20 cellular contexts compared by ENCODE assay signal in the genomic region with DNA sequence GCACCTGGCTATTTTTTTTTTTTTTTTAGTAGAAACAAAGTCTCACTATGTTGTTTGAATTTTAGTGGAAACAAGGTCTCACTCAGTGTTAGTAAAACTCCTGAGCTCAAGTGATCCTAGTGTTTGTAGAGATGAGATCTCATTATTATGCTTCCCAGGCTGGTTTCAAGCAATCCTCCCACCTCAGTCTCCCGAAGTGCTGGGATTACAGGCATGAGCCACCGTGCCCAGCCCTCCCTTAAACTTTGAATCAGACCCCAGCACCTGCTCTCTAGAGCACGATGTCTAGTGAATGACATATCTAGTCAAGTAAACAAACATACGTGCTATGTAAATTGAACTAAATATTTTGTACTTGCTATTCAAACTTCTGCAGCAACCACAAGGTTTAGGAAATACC.
A peak's percentile ranks its signal among the peaks of the same experiment; 100 is the strongest.
DNase-seq lines count a peak whose midpoint lies in the region; ATAC-seq and TF ChIP-seq lines count a peak whose summit lies in the region.
"Had no signal": no experiment of that assay in that cellular context is flagged by ENCODE, and none has a peak within 500 bp of the region (broad histone marks: within the 10 kb centered on the region; RNA-seq: fewer than 3 reads in every experiment).

No MANE protein-coding gene starts in this region.

- no peaks in the 10 kb centered on the region for H3K4me1 ChIP-seq in OCI-LY7 (ENCODE audit: insufficient read depth, low read length, poor library complexity, severe bottlenecking)
- no peaks in the 10 kb centered on the region for H3K4me1 ChIP-seq in CD8-positive, alpha-beta memory T cell (ENCODE audit: insufficient read depth, low read length)

- no peaks in the 10 kb centered on the region for H4K20me1 ChIP-seq in OCI-LY7 (ENCODE audit: insufficient read depth, low read length)

- no TSS peak for BruUV-seq in OCI-LY7 (replicated peaks; lab: Mats Ljungman, UMichigan)

- POLR2A ChIA-PET in WTC11 (lab: Charles Lee) (no interaction called here), OCI-LY7 (lab: Charles Lee) (interaction anchor here (0.9 to 1.2 kb wide), 2 partner anchors 13 to 17 kb away, joined by 3 read pairs; no protein-coding TSS in a partner anchor)
- POLR2A ChIA-PET in CD8-positive, alpha-beta memory T cell (lab: Charles Lee): no interaction called here

- H3K4me3 Mint-ChIP-seq in WTC11: no peak overlapping the region
- H3K4me3 Mint-ChIP-seq in nephron: no peak overlapping the region
- no peak overlapping the region for H3K4me3 Mint-ChIP-seq in CD8-positive, alpha-beta memory T cell
- H3K4me3 Mint-ChIP-seq: T-helper 17 cell had no signal

- DNase-seq in NCI-H1417 (lab: John Stamatoyannopoulos, UW) (peak in 2 of 3 experiments; percentile 25 to 55), NCI-H1417 treated with DMSO at 0.1 percent for 48 hours (lab: John Stamatoyannopoulos, UW) (no peak), NCI-H69 (lab: John Stamatoyannopoulos, UW) (peak; percentile 63), WTC11 (ENCODE audit: low spot score) (no peak), OCI-LY7 (ENCODE audit: low spot score) (no peak), SW480 (ENCODE audit: low spot score) (no peak)
- no peak for DNase-seq in CD8-positive, alpha-beta memory T cell
- DNase-seq: DMS53, IMR-90, KG1, MG63, NCI-H1436, NCI-H1930, NCI-H526 treated with DMSO at 0.1 percent for 48 hours, PC-3, SK-N-SH, SW 1271, T-helper 17 cell had no signal

- H3K9me3 ChIP-seq in OCI-LY7 (ENCODE audit: low read length): no peaks in the 10 kb centered on the region
- H3K9me3 ChIP-seq in CD8-positive, alpha-beta memory T cell (ENCODE audit: low read length): no peaks in the 10 kb centered on the region
- H3K9me3 ChIP-seq: MG63, SK-N-SH had no signal

- no peaks in the 10 kb centered on the region for H3K9me2 ChIP-seq in OCI-LY7 (ENCODE audit: insufficient read depth, low read length)
- H3K9me2 ChIP-seq: SK-N-SH had no signal

- H3K27me3 Mint-ChIP-seq in WTC11 (ENCODE audit: low read depth) (no peaks in the 10 kb centered on the region), nephron (ENCODE audit: low read depth) (peaks cover 6% of the 10 kb centered on the region)
- H3K27me3 Mint-ChIP-seq in CD8-positive, alpha-beta memory T cell: peaks cover 0 to 4% of the 10 kb centered on the region in 2 donors

- CTCF ChIA-PET in WTC11 (lab: Charles Lee): interaction anchor here (0.7 to 0.9 kb wide), 2 partner anchors 120 to 483 kb away, joined by 3 read pairs; no protein-coding TSS in a partner anchor
- CTCF ChIA-PET in OCI-LY7 (lab: Charles Lee; ENCODE audit: unreplicated experiment): interaction anchor here (0.8 kb wide), 1 partner anchor 46 kb away, joined by 3 read pairs; no protein-coding TSS in a partner anchor
- CTCF ChIA-PET in CD8-positive, alpha-beta memory T cell (lab: Charles Lee): no interaction called here

- H3K27ac ChIP-seq in OCI-LY7 (ENCODE audit: low read depth, low read length, poor library complexity, severe bottlenecking): no peak overlapping the region
- no peak overlapping the region for H3K27ac ChIP-seq in CD8-positive, alpha-beta memory T cell (ENCODE audit: low read depth, low read length)

- no peaks in the 10 kb centered on the region for H3K36me3 ChIP-seq in OCI-LY7 (ENCODE audit: insufficient read depth, low read length)
- no peaks in the 10 kb centered on the region for H3K36me3 ChIP-seq in CD8-positive, alpha-beta memory T cell (ENCODE audit: insufficient read depth, low read length)
- H3K36me3 ChIP-seq: MG63 had no signal

- H3K27ac Mint-ChIP-seq in WTC11 (no peak overlapping the region), nephron (peak overlapping the region in 2 of 3 experiments; percentile 56 to 69)
- no peak overlapping the region for H3K27ac Mint-ChIP-seq in CD8-positive, alpha-beta memory T cell
- H3K27ac Mint-ChIP-seq: T-helper 17 cell had no signal

- no peak overlapping the region for H3K4me3 ChIP-seq in OCI-LY7 (ENCODE audit: low read depth, low read length, poor library complexity, severe bottlenecking)
- H3K4me3 ChIP-seq in CD8-positive, alpha-beta memory T cell (ENCODE audit: low read length): no peak overlapping the region
- H3K4me3 ChIP-seq: MG63 had no signal

- intact Hi-C loops in OCI-LY7 (cut with micrococcal nuclease; ENCODE audit: unreplicated experiment): no loop called here

- H3K27me3 ChIP-seq in CD8-positive, alpha-beta memory T cell (ENCODE audit: insufficient read depth, low read length, poor library complexity, severe bottlenecking): no peaks in the 10 kb centered on the region
- H3K27me3 ChIP-seq: MG63 had no signal

- no peaks in the 10 kb centered on the region for H3K79me2 ChIP-seq in OCI-LY7 (ENCODE audit: insufficient read depth, low read depth, low read length)

- ATAC-seq in WTC11: peak; percentile 60
- ATAC-seq: HCT116, PC-3, T-helper 17 cell had no signal

- H3K4me1 Mint-ChIP-seq in WTC11 (peaks cover 11% of the 10 kb centered on the region), nephron (no peaks in the 10 kb centered on the region)
- H3K4me1 Mint-ChIP-seq in CD8-positive, alpha-beta memory T cell: no peaks in the 10 kb centered on the region
- H3K4me1 Mint-ChIP-seq: T-helper 17 cell had no signal

- TF ChIP-seq CTCF in WTC11 (IDR thresholded peaks at IDR 0.05): no peak
- no peak for TF ChIP-seq CTCF in nephron (IDR thresholded peaks at IDR 0.05; ENCODE audit: unreplicated experiment in 3 of 3)
- no peak for TF ChIP-seq CTCF in OCI-LY7 (conservative IDR thresholded peaks at IDR 0.05; ENCODE audit: low read length)

- H3K9me3 Mint-ChIP-seq in WTC11 (no peaks in the 10 kb centered on the region), nephron (no peaks in the 10 kb centered on the region)
- H3K9me3 Mint-ChIP-seq in CD8-positive, alpha-beta memory T cell: no peaks in the 10 kb centered on the region

- no peak overlapping the region for H3K4me2 ChIP-seq in OCI-LY7 (ENCODE audit: low read length)
- H3K4me2 ChIP-seq: SK-N-SH had no signal

- H2AFZ ChIP-seq in OCI-LY7 (ENCODE audit: low read length): no peak overlapping the region

- H3K36me3 Mint-ChIP-seq in WTC11 (no peaks in the 10 kb centered on the region), nephron (ENCODE audit: low read depth) (no peaks in the 10 kb centered on the region)
- H3K36me3 Mint-ChIP-seq in CD8-positive, alpha-beta memory T cell: no peaks in the 10 kb centered on the region

TF ChIP-seq in WTC11, 78 proteins besides CTCF, POLR2A, EP300 and RAD21 (continues in another document):
- TF ChIP-seq SP1 (CRISPR knock-in tag; conservative IDR thresholded peaks at IDR 0.05) (no peak), ATF1 (CRISPR knock-in tag; IDR thresholded peaks at IDR 0.05) (no peak), FOXP1 (CRISPR knock-in tag; IDR thresholded peaks at IDR 0.05; ENCODE audit: borderline replicate concordance) (no peak), EMX1 (CRISPR knock-in tag; IDR thresholded peaks at IDR 0.05) (no peak), RORB (CRISPR knock-in tag; IDR thresholded peaks at IDR 0.05) (no peak), TP53 (CRISPR knock-in tag; IDR thresholded peaks at IDR 0.05) (no peak), ETV6 (CRISPR knock-in tag; IDR thresholded peaks at IDR 0.05) (no peak), TEAD4 (CRISPR knock-in tag; IDR thresholded peaks at IDR 0.05) (no peak), ZMAT4 (CRISPR knock-in tag; IDR thresholded peaks at IDR 0.05) (no peak), ATF2 (CRISPR knock-in tag; IDR thresholded peaks at IDR 0.05; ENCODE audit: borderline replicate concordance, low read depth) (no peak)
- TF ChIP-seq, protein P1, sequence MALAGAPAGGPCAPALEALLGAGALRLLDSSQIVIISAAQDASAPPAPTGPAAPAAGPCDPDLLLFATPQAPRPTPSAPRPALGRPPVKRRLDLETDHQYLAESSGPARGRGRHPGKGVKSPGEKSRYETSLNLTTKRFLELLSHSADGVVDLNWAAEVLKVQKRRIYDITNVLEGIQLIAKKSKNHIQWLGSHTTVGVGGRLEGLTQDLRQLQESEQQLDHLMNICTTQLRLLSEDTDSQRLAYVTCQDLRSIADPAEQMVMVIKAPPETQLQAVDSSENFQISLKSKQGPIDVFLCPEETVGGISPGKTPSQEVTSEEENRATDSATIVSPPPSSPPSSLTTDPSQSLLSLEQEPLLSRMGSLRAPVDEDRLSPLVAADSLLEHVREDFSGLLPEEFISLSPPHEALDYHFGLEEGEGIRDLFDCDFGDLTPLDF (CRISPR knock-in tag; IDR thresholded peaks at IDR 0.05): no peak
- TF ChIP-seq, protein P2, sequence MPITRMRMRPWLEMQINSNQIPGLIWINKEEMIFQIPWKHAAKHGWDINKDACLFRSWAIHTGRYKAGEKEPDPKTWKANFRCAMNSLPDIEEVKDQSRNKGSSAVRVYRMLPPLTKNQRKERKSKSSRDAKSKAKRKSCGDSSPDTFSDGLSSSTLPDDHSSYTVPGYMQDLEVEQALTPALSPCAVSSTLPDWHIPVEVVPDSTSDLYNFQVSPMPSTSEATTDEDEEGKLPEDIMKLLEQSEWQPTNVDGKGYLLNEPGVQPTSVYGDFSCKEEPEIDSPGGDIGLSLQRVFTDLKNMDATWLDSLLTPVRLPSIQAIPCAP (CRISPR knock-in tag; IDR thresholded peaks at IDR 0.05): no peak

Comparison
In these comparisons a context has a peak if more than half of its experiments do, and no peak if none do; other contexts are left out.
1. DNase-seq: peak in NCI-H1417 (2 of 3) and NCI-H69 (single experiment); none in NCI-H1417 treated with DMSO at 0.1 percent for 48 hours (single experiment), WTC11 (single experiment), OCI-LY7 (single experiment), SW480 (single experiment) and CD8-positive, alpha-beta memory T cell (0 of 5).
2. H3K27ac Mint-ChIP-seq: peak in nephron (2 of 3); none in WTC11 (single experiment) and CD8-positive, alpha-beta memory T cell (0 of 8).